In genomic region chr9:70510157-70510770, GRCh38 we compare ENCODE assay signal across 8 cellular contexts.
A peak's percentile ranks its signal among the peaks of the same experiment; 100 is the strongest.
DNase-seq lines count a peak whose midpoint lies in the region; ATAC-seq and TF ChIP-seq lines count a peak whose summit lies in the region.

No MANE protein-coding gene starts in this region.

- no peak overlapping the region for H3K27ac ChIP-seq in suprapubic skin

- TF ChIP-seq CTCF in AG09319 (IDR thresholded peaks at IDR 0.05; ENCODE audit: low read depth, low read length) (peak; percentile 37), suprapubic skin (IDR thresholded peaks at IDR 0.05) (peak in 1 of 2 donors; percentile 30)

- no peak for DNase-seq in AG09319 (ENCODE audit: extremely low read depth, low read depth)
- peak; percentile 18 for DNase-seq in activated naive CD4-positive, alpha-beta T cell treated with anti-CD3 and anti-CD28 coated beads, Interleukin-2, amount 50 U/mL, for 16 hours
- DNase-seq in left colon: peak in 1 of 2 donors; percentile 69
- DNase-seq in suprapubic skin (ENCODE audit: low spot score in 2 of 2): no peak
- DNase-seq in hippocampal formation (lab: John Stamatoyannopoulos, UW): no peak
- no peak for DNase-seq in OCI-M2 (lab: John Stamatoyannopoulos, UW; ENCODE audit: unreplicated experiment)

- intact Hi-C loops in left colon (cut with DNase I, micrococcal nuclease): no loop called here

- no peaks in the 10 kb centered on the region for H3K4me1 ChIP-seq in suprapubic skin

- no peaks in the 10 kb centered on the region for H3K36me3 ChIP-seq in suprapubic skin

- no peaks in the 10 kb centered on the region for H3K9me3 ChIP-seq in suprapubic skin

- no peaks in the 10 kb centered on the region for H3K27me3 ChIP-seq in suprapubic skin

- peak; percentile 54 for ATAC-seq in GM19351 (IDR thresholded peaks at IDR 0.05; ENCODE audit: unreplicated experiment)
- peak; percentile 57 for ATAC-seq in left colon
- ATAC-seq in GM18909 (IDR thresholded peaks at IDR 0.05; ENCODE audit: poor library complexity, unreplicated experiment): no peak

- TF ChIP-seq EP300 in suprapubic skin (IDR thresholded peaks at IDR 0.05): no peak

- no peak overlapping the region for H3K4me3 ChIP-seq in suprapubic skin

- 81% methylated on average over 3 of the region's 3 CpGs for WGBS in suprapubic skin

- no peak for TF ChIP-seq POLR2A in suprapubic skin (IDR thresholded peaks at IDR 0.05)
